ENCODE assay signal across 24 cellular contexts in genomic region chr7:129616530-129616929, GRCh38. TPM values are rescaled to one million over a fixed set of nuclear protein-coding genes. Genes with fewer than 3 reads are reported as not detected.
DNase-seq lines count a peak whose midpoint lies in the region; ATAC-seq and TF ChIP-seq lines count a peak whose summit lies in the region.
"Had no signal": no experiment of that assay in that cellular context is flagged by ENCODE, and none has a peak within 500 bp of the region (broad histone marks: within the 10 kb centered on the region; RNA-seq: fewer than 3 reads in every experiment).

No MANE protein-coding gene starts in this region.

- no peak overlapping the region for H3K4me3 ChIP-seq in spleen
- H3K4me3 ChIP-seq: esophagus squamous epithelium had no signal

- in situ Hi-C loops in KBM-7 (cut with MboI; ENCODE audit: low pct_unique_long_range_greater_than_20kb, low sequenced_read_pairs) = no loop called here

- no peaks in the 10 kb centered on the region for H3K9me3 ChIP-seq in spleen
- H3K9me3 ChIP-seq: esophagus squamous epithelium had no signal

- H3K4me1 ChIP-seq in spleen = peaks cover 35 to 91% (median 68%) of the 10 kb centered on the region in 6 donors

- H3K36me3 ChIP-seq in spleen = no peaks in the 10 kb centered on the region
- H3K36me3 ChIP-seq: esophagus squamous epithelium had no signal

- no peaks in the 10 kb centered on the region for H3K9me3 Mint-ChIP-seq in activated T-cell treated with anti-CD3 and anti-CD28 coated beads, Interleukin-2, amount 50 U/mL, for 72 hours
- H3K9me3 Mint-ChIP-seq in activated T-cell treated with anti-CD3 and anti-CD28 coated beads, Interleukin-2, amount 50 U/mL, for 4 hours = no peaks in the 10 kb centered on the region
- no peaks in the 10 kb centered on the region for H3K9me3 Mint-ChIP-seq in activated naive CD8-positive, alpha-beta T cell treated with anti-CD3 and anti-CD28 coated beads, Interleukin-2, amount 50 U/mL, for 24 hours
- H3K9me3 Mint-ChIP-seq in natural killer cell treated with Interleukin-12 subunit alpha and Interleukin-12 subunit beta and Interleukin-15 and Interleukin-18, amount 100 ng/mL, for 72 hours = peaks cover 3% of the 10 kb centered on the region
- H3K9me3 Mint-ChIP-seq: activated B cell treated with CpG ODN at 0.5 μM for 24 hours; activated CD4-positive, alpha-beta memory T cell treated with anti-CD3 and anti-CD28 coated beads, Interleukin-2, amount 10 ng/mL, durations not matched to agents 7 days and 5 days; neural crest cell had no signal

- H3K36me3 Mint-ChIP-seq in activated T-cell treated with anti-CD3 and anti-CD28 coated beads, Interleukin-2, amount 50 U/mL, for 72 hours (ENCODE audit: insufficient read depth in 2 of 2) = peaks cover 5 to 8% of the 10 kb centered on the region in 2 donors
- peaks cover 3% of the 10 kb centered on the region for H3K36me3 Mint-ChIP-seq in activated T-cell treated with anti-CD3 and anti-CD28 coated beads, Interleukin-2, amount 50 U/mL, for 4 hours (ENCODE audit: insufficient read depth)
- H3K36me3 Mint-ChIP-seq in activated naive CD8-positive, alpha-beta T cell treated with anti-CD3 and anti-CD28 coated beads, Interleukin-2, amount 50 U/mL, for 24 hours (ENCODE audit: low read depth) = peaks cover 9% of the 10 kb centered on the region
- H3K36me3 Mint-ChIP-seq in natural killer cell treated with Interleukin-12 subunit alpha and Interleukin-12 subunit beta and Interleukin-15 and Interleukin-18, amount 100 ng/mL, for 72 hours = no peaks in the 10 kb centered on the region

- TF ChIP-seq CTCF in spleen (IDR thresholded peaks at IDR 0.05 in 8 of 11, conservative IDR thresholded peaks at IDR 0.05 in 3 of 11) = no peak

- H3K4me3 Mint-ChIP-seq in activated T-cell treated with anti-CD3 and anti-CD28 coated beads, Interleukin-2, amount 50 U/mL, for 72 hours = peak overlapping the region; percentile 0 to 58
- no peak overlapping the region for H3K4me3 Mint-ChIP-seq in activated T-cell treated with anti-CD3 and anti-CD28 coated beads, Interleukin-2, amount 50 U/mL, for 4 hours
- H3K4me3 Mint-ChIP-seq in activated naive CD8-positive, alpha-beta T cell treated with anti-CD3 and anti-CD28 coated beads, Interleukin-2, amount 50 U/mL, for 24 hours = no peak overlapping the region
- peak overlapping the region; percentile 60 for H3K4me3 Mint-ChIP-seq in natural killer cell treated with Interleukin-12 subunit alpha and Interleukin-12 subunit beta and Interleukin-15 and Interleukin-18, amount 100 ng/mL, for 72 hours
- H3K4me3 Mint-ChIP-seq: activated B cell treated with CpG ODN at 0.5 μM for 24 hours; activated CD4-positive, alpha-beta memory T cell treated with anti-CD3 and anti-CD28 coated beads, Interleukin-2, amount 10 ng/mL, durations not matched to agents 7 days and 5 days; mesothelial cell of epicardium; neural crest cell had no signal

- no peaks in the 10 kb centered on the region for H3K27me3 Mint-ChIP-seq in activated T-cell treated with anti-CD3 and anti-CD28 coated beads, Interleukin-2, amount 50 U/mL, for 72 hours (ENCODE audit: low read depth)
- no peaks in the 10 kb centered on the region for H3K27me3 Mint-ChIP-seq in activated T-cell treated with anti-CD3 and anti-CD28 coated beads, Interleukin-2, amount 50 U/mL, for 4 hours (ENCODE audit: low read depth)
- no peaks in the 10 kb centered on the region for H3K27me3 Mint-ChIP-seq in activated naive CD8-positive, alpha-beta T cell treated with anti-CD3 and anti-CD28 coated beads, Interleukin-2, amount 50 U/mL, for 24 hours
- no peaks in the 10 kb centered on the region for H3K27me3 Mint-ChIP-seq in natural killer cell treated with Interleukin-12 subunit alpha and Interleukin-12 subunit beta and Interleukin-15 and Interleukin-18, amount 100 ng/mL, for 72 hours
- H3K27me3 Mint-ChIP-seq: activated B cell treated with CpG ODN at 0.5 μM for 24 hours; activated CD4-positive, alpha-beta memory T cell treated with anti-CD3 and anti-CD28 coated beads, Interleukin-2, amount 10 ng/mL, durations not matched to agents 7 days and 5 days; progenitor cell of endocrine pancreas had no signal

- ATAC-seq in activated T-cell treated with anti-CD3 and anti-CD28 coated beads, Interleukin-2, amount 50 U/mL, for 72 hours (replicated peaks in 1 of 2) = no peak
- ATAC-seq in activated T-cell treated with anti-CD3 and anti-CD28 coated beads, Interleukin-2, amount 50 U/mL, for 4 hours = no peak
- no peak for ATAC-seq in activated naive CD8-positive, alpha-beta T cell treated with anti-CD3 and anti-CD28 coated beads, Interleukin-2, amount 50 U/mL, for 24 hours
- no peak for ATAC-seq in natural killer cell treated with Interleukin-12 subunit alpha and Interleukin-12 subunit beta and Interleukin-15 and Interleukin-18, amount 100 ng/mL, for 72 hours
- ATAC-seq: left cardiac atrium had no signal

- WGBS in spleen, 5 donors = 47 to 73% (median 62%) methylated on average over 4 of the region's 4 CpGs

- no peak for DNase-seq in activated T-cell treated with anti-CD3 and anti-CD28 coated beads, Interleukin-2, amount 50 U/mL, for 72 hours
- DNase-seq in activated T-cell treated with anti-CD3 and anti-CD28 coated beads, Interleukin-2, amount 50 U/mL, for 4 hours = no peak
- DNase-seq in KBM-7 = peak; percentile 30
- DNase-seq in activated naive CD8-positive, alpha-beta T cell treated with anti-CD3 and anti-CD28 coated beads, Interleukin-2, amount 50 U/mL, for 24 hours = no peak
- no peak for DNase-seq in natural killer cell treated with Interleukin-12 subunit alpha and Interleukin-12 subunit beta and Interleukin-15 and Interleukin-18, amount 100 ng/mL, for 72 hours (ENCODE audit: low spot score)
- no peak for DNase-seq in hypothalamus (lab: John Stamatoyannopoulos, UW)
- DNase-seq in spleen = no peak
- no peak for DNase-seq in AG20443 (ENCODE audit: low spot score)
- DNase-seq: activated B cell treated with CpG ODN at 0.5 μM for 24 hours; activated CD4-positive, alpha-beta memory T cell treated with anti-CD3 and anti-CD28 coated beads, Interleukin-2, amount 10 ng/mL, durations not matched to agents 7 days and 5 days; activated naive CD4-positive, alpha-beta T cell treated with Interleukin-2 at 50 U/mL for 16 hours; activated T-cell treated with anti-CD3 and anti-CD28 coated beads for 4 hours; C1 segment of cervical spinal cord; DMS53; effector memory CD4-positive, alpha-beta T cell; esophagus squamous epithelium; GOT3; left cardiac atrium; NCI-H1694 treated with DMSO at 0.1 percent for 48 hours; SHP77 treated with DMSO at 0.1 percent for 48 hours; stimulated activated naive CD4-positive, alpha-beta T cell had no signal

- H3K27ac Mint-ChIP-seq in activated T-cell treated with anti-CD3 and anti-CD28 coated beads, Interleukin-2, amount 50 U/mL, for 72 hours = peak overlapping the region; percentile 56
- H3K27ac Mint-ChIP-seq in activated naive CD8-positive, alpha-beta T cell treated with anti-CD3 and anti-CD28 coated beads, Interleukin-2, amount 50 U/mL, for 24 hours = peak overlapping the region; percentile 0
- peak overlapping the region; percentile 66 to 78 for H3K27ac Mint-ChIP-seq in natural killer cell treated with Interleukin-12 subunit alpha and Interleukin-12 subunit beta and Interleukin-15 and Interleukin-18, amount 100 ng/mL, for 72 hours
- H3K27ac Mint-ChIP-seq: activated B cell treated with CpG ODN at 0.5 μM for 24 hours; activated CD4-positive, alpha-beta memory T cell treated with anti-CD3 and anti-CD28 coated beads, Interleukin-2, amount 10 ng/mL, durations not matched to agents 7 days and 5 days; mesothelial cell of epicardium; progenitor cell of endocrine pancreas had no signal

- TF ChIP-seq POLR2A in spleen (IDR thresholded peaks at IDR 0.05) = no peak

- peaks cover 71% of the 10 kb centered on the region for H3K4me1 Mint-ChIP-seq in activated T-cell treated with anti-CD3 and anti-CD28 coated beads, Interleukin-2, amount 50 U/mL, for 72 hours (ENCODE audit: low read depth)
- H3K4me1 Mint-ChIP-seq in activated T-cell treated with anti-CD3 and anti-CD28 coated beads, Interleukin-2, amount 50 U/mL, for 4 hours (ENCODE audit: low read depth) = peaks cover 65% of the 10 kb centered on the region
- peaks cover 76% of the 10 kb centered on the region for H3K4me1 Mint-ChIP-seq in activated naive CD8-positive, alpha-beta T cell treated with anti-CD3 and anti-CD28 coated beads, Interleukin-2, amount 50 U/mL, for 24 hours
- peaks cover 46 to 59% of the 10 kb centered on the region in 2 donors for H3K4me1 Mint-ChIP-seq in natural killer cell treated with Interleukin-12 subunit alpha and Interleukin-12 subunit beta and Interleukin-15 and Interleukin-18, amount 100 ng/mL, for 72 hours (ENCODE audit: low read depth in 2 of 2)

- intact Hi-C loops in spleen (cut with DNase I; ENCODE audit: low total_unique reads) = no loop called here

- H3K27me3 ChIP-seq in spleen (replicated peaks in 1 of 7) = no peaks in the 10 kb centered on the region
- H3K27me3 ChIP-seq: esophagus squamous epithelium had no signal

- H3K27ac ChIP-seq in spleen = peak overlapping the region in 3 of 8 donors; percentile 62 to 75 (median 74)
- H3K27ac ChIP-seq: esophagus squamous epithelium had no signal

RNA-seq across cellular contexts. Expression of gene NRF1, which starts 5.0 kb away (rescaled TPM):
- total RNA-seq in activated T-cell treated with anti-CD3 and anti-CD28 coated beads, Interleukin-2, amount 50 U/mL, for 72 hours = 10 to 100 TPM; 22.1 to 25.1 TPM
- total RNA-seq in activated T-cell treated with anti-CD3 and anti-CD28 coated beads, Interleukin-2, amount 50 U/mL, for 4 hours = 10 to 100 TPM; 18.0 to 18.3 (median 18.3) TPM
- total RNA-seq in natural killer cell treated with Interleukin-12 subunit alpha and Interleukin-12 subunit beta and Interleukin-15 and Interleukin-18, amount 100 ng/mL, for 72 hours = 10 to 100 TPM; 27.6 to 31.9 TPM
- 10 to 100 TPM; 14.7 to 27.9 (median 25.4) TPM for total RNA-seq in spleen
- 10 to 100 TPM in 1 of 3 donors, 1 to 10 TPM in 2; 6.7 to 11.6 (median 8.8) TPM for polyA plus RNA-seq in spleen

Comparison
In these comparisons a context has a peak if more than half of its experiments do, and no peak if none do; other contexts are left out.
1. H3K4me3 Mint-ChIP-seq: peak in activated T-cell treated with anti-CD3 and anti-CD28 coated beads, Interleukin-2, amount 50 U/mL, for 72 hours (2 of 2) and natural killer cell treated with Interleukin-12 subunit alpha and Interleukin-12 subunit beta and Interleukin-15 and Interleukin-18, amount 100 ng/mL, for 72 hours (single experiment); none in activated T-cell treated with anti-CD3 and anti-CD28 coated beads, Interleukin-2, amount 50 U/mL, for 4 hours (single experiment) and activated naive CD8-positive, alpha-beta T cell treated with anti-CD3 and anti-CD28 coated beads, Interleukin-2, amount 50 U/mL, for 24 hours (single experiment).
2. H3K27ac Mint-ChIP-seq: peak in every context shown above with its lines; median percentile 72 in natural killer cell treated with Interleukin-12 subunit alpha and Interleukin-12 subunit beta and Interleukin-15 and Interleukin-18, amount 100 ng/mL, for 72 hours; 56 in activated T-cell treated with anti-CD3 and anti-CD28 coated beads, Interleukin-2, amount 50 U/mL, for 72 hours; 0 in activated naive CD8-positive, alpha-beta T cell treated with anti-CD3 and anti-CD28 coated beads, Interleukin-2, amount 50 U/mL, for 24 hours.